ENCODE assay signal across 18 cellular contexts in genomic region chr17:29070308-29070707, GRCh38.
"Had no signal": no experiment of that assay in that cellular context is flagged by ENCODE, and none has a peak within 500 bp of the region (broad histone marks: within the 10 kb centered on the region; RNA-seq: fewer than 3 reads in every experiment).

No MANE protein-coding gene starts in this region.

- FAIRE-seq: endothelial cell of umbilical vein had no signal

- H3K4me1 Mint-ChIP-seq: activated naive CD4-positive, alpha-beta T cell treated with anti-CD3 and anti-CD28 coated beads, Interleukin-2, amount 10 ng/mL, durations not matched to agents 7 days and 5 days; activated naive CD8-positive, alpha-beta T cell treated with anti-CD3 and anti-CD28 coated beads, Interleukin-2, amount 50 U/mL, for 24 hours; stimulated activated naive CD8-positive, alpha-beta T cell treated with anti-CD3 and anti-CD28 coated beads, Interleukin-15, amount 100 ng/mL, for 72 hours had no signal

- H3K27me3 Mint-ChIP-seq: activated naive CD8-positive, alpha-beta T cell treated with anti-CD3 and anti-CD28 coated beads, Interleukin-2, amount 50 U/mL, for 24 hours; stimulated activated naive CD8-positive, alpha-beta T cell treated with anti-CD3 and anti-CD28 coated beads, Interleukin-15, amount 100 ng/mL, for 72 hours had no signal

- H3K4me3 Mint-ChIP-seq: activated naive CD4-positive, alpha-beta T cell treated with anti-CD3 and anti-CD28 coated beads, Interleukin-2, amount 10 ng/mL, durations not matched to agents 7 days and 5 days; activated naive CD8-positive, alpha-beta T cell treated with anti-CD3 and anti-CD28 coated beads, Interleukin-2, amount 50 U/mL, for 24 hours; stimulated activated naive CD8-positive, alpha-beta T cell treated with anti-CD3 and anti-CD28 coated beads, Interleukin-15, amount 100 ng/mL, for 72 hours had no signal

- H3K27me3 ChIP-seq: suprapubic skin, transverse colon had no signal

- H3K36me3 Mint-ChIP-seq: activated naive CD4-positive, alpha-beta T cell treated with anti-CD3 and anti-CD28 coated beads, Interleukin-2, amount 10 ng/mL, durations not matched to agents 7 days and 5 days had no signal

- ATAC-seq: activated naive CD8-positive, alpha-beta T cell treated with anti-CD3 and anti-CD28 coated beads, Interleukin-2, amount 50 U/mL, for 24 hours; stimulated activated naive CD8-positive, alpha-beta T cell treated with anti-CD3 and anti-CD28 coated beads, Interleukin-15, amount 100 ng/mL, for 72 hours had no signal

- H3K27ac ChIP-seq: brain microvascular endothelial cell, esophagus squamous epithelium, suprapubic skin, transverse colon had no signal

- H3K9me3 ChIP-seq: esophagus squamous epithelium, suprapubic skin, transverse colon had no signal

- DNase-seq: activated CD4-positive, alpha-beta T cell treated with anti-CD3 and anti-CD28 coated beads, Interleukin-2, amount 50 U/mL, for 1 hour; activated CD4-positive, CD25-positive, alpha-beta regulatory T cell treated with anti-CD3 and anti-CD28 coated beads, Interleukin-2, amount 50 U/mL, for 72 hours; activated CD8-positive, alpha-beta memory T cell treated with anti-CD3 and anti-CD28 coated beads, Interleukin-2, amount 50 U/mL, for 4 hours; activated effector memory CD4-positive, alpha-beta T cell treated with Interleukin-2 at 50 U/mL for 16 hours; activated naive CD4-positive, alpha-beta T cell treated with anti-CD3 and anti-CD28 coated beads, Interleukin-2, amount 10 ng/mL, durations not matched to agents 7 days and 5 days; activated naive CD8-positive, alpha-beta T cell treated with anti-CD3 and anti-CD28 coated beads, Interleukin-2, amount 50 U/mL, for 24 hours; activated T-cell treated with anti-CD3 and anti-CD28 coated beads, Interleukin-2, amount 50 U/mL, for 48 hours; brain microvascular endothelial cell; effector memory CD4-positive, alpha-beta T cell; esophagus squamous epithelium; midbrain; stimulated activated CD4-positive, alpha-beta T cell treated with anti-CD3 and anti-CD28 coated beads, Interleukin-2, amount 100 ng/mL, for 24 hours; stimulated activated naive CD8-positive, alpha-beta T cell treated with anti-CD3 and anti-CD28 coated beads, Interleukin-15, amount 100 ng/mL, for 72 hours; transverse colon had no signal

- H3K4me1 ChIP-seq: transverse colon had no signal

- H3K9me3 Mint-ChIP-seq: activated naive CD4-positive, alpha-beta T cell treated with anti-CD3 and anti-CD28 coated beads, Interleukin-2, amount 10 ng/mL, durations not matched to agents 7 days and 5 days; activated naive CD8-positive, alpha-beta T cell treated with anti-CD3 and anti-CD28 coated beads, Interleukin-2, amount 50 U/mL, for 24 hours; stimulated activated naive CD8-positive, alpha-beta T cell treated with anti-CD3 and anti-CD28 coated beads, Interleukin-15, amount 100 ng/mL, for 72 hours had no signal

- H3K36me3 ChIP-seq: brain microvascular endothelial cell, suprapubic skin, transverse colon had no signal

- H3K4me3 ChIP-seq: esophagus squamous epithelium, lung, suprapubic skin, transverse colon had no signal

- H3K27ac Mint-ChIP-seq: activated naive CD4-positive, alpha-beta T cell treated with anti-CD3 and anti-CD28 coated beads, Interleukin-2, amount 10 ng/mL, durations not matched to agents 7 days and 5 days; activated naive CD8-positive, alpha-beta T cell treated with anti-CD3 and anti-CD28 coated beads, Interleukin-2, amount 50 U/mL, for 24 hours; progenitor cell of endocrine pancreas; stimulated activated naive CD8-positive, alpha-beta T cell treated with anti-CD3 and anti-CD28 coated beads, Interleukin-15, amount 100 ng/mL, for 72 hours had no signal
